Comparison of ENCODE assay signal across 18 cellular contexts in genomic region chr5:172266676-172267092, GRCh38. TPM values are rescaled to one million over a fixed set of nuclear protein-coding genes. Genes with fewer than 3 reads are reported as not detected.
DNase-seq lines count a peak whose midpoint lies in the region; ATAC-seq and TF ChIP-seq lines count a peak whose summit lies in the region.
"Had no signal": no experiment of that assay in that cellular context is flagged by ENCODE, and none has a peak within 500 bp of the region (broad histone marks: within the 10 kb centered on the region; RNA-seq: fewer than 3 reads in every experiment).

No MANE protein-coding gene starts in this region.

- H3K27ac Mint-ChIP-seq in CD4-positive, alpha-beta memory T cell: peak overlapping the region in 1 of 7 donors; percentile 72

- no peak overlapping the region for H4K8ac ChIP-seq in IMR-90 (ENCODE audit: low read depth in 2 of 2, low read length in 2 of 2)
- no peak overlapping the region for H4K8ac ChIP-seq in mesenchymal stem cell (ENCODE audit: low read length)

- TF ChIP-seq CTCF in IMR-90 (conservative IDR thresholded peaks at IDR 0.05; ENCODE audit: low read depth, low read length): no peak

- POLR2A ChIA-PET in IMR-90 (lab: Charles Lee; ENCODE audit: unreplicated experiment): interaction anchor here (0.7 kb wide), 1 partner anchor 23 kb away, joined by 22 read pairs; no protein-coding TSS in a partner anchor
- POLR2A ChIA-PET in CD4-positive, alpha-beta memory T cell (lab: Charles Lee; ENCODE audit: partially characterized antibody): interaction anchor here (0.6 kb wide), 1 partner anchor 16 kb away, joined by 3 read pairs; no protein-coding TSS in a partner anchor

- H3K27me3 Mint-ChIP-seq in CD4-positive, alpha-beta memory T cell: no peaks in the 10 kb centered on the region

- no peak overlapping the region for H2AFZ ChIP-seq in IMR-90 (replicated peaks; ENCODE audit: low read length, poor library complexity)
- no peak overlapping the region for H2AFZ ChIP-seq in mesenchymal stem cell (ENCODE audit: low read depth, low read length)

- H3K27ac ChIP-seq in IMR-90 (ENCODE audit: insufficient read depth, low read length): no peak overlapping the region
- peak overlapping the region; percentile 7 for H3K27ac ChIP-seq in mesenchymal stem cell (ENCODE audit: low read length, poor library complexity, severe bottlenecking)
- H3K27ac ChIP-seq in CD4-positive, alpha-beta memory T cell (ENCODE audit: low read depth, low read length): no peak overlapping the region
- H3K27ac ChIP-seq: KMS-11 had no signal

- no peak overlapping the region for H2BK5ac ChIP-seq in IMR-90 (ENCODE audit: low read depth, low read length, poor library complexity, severe bottlenecking)
- no peak overlapping the region for H2BK5ac ChIP-seq in mesenchymal stem cell (ENCODE audit: low read depth, low read length, poor library complexity, severe bottlenecking)

- WGBS in IMR-90 (ENCODE audit: extremely low coverage in 2 of 2, insufficient read length in 1 of 2), 2 experiments: 17% methylated on average over 1 of the region's 4 CpGs; no CpG with 5 or more reads in 1 of the 2 experiments
- WGBS in mesenchymal stem cell: 89% methylated on average over 3 of the region's 4 CpGs

- H3K9me3 ChIP-seq in IMR-90 (ENCODE audit: control insufficient read depth, insufficient read depth, low read length): no peaks in the 10 kb centered on the region
- no peaks in the 10 kb centered on the region for H3K9me3 ChIP-seq in mesenchymal stem cell (ENCODE audit: control insufficient read depth, low read length)
- no peaks in the 10 kb centered on the region for H3K9me3 ChIP-seq in CD4-positive, alpha-beta memory T cell (ENCODE audit: control insufficient read depth in 1 of 2, low read length in 2 of 2)

- no TSS peak for BruUV-seq in IMR-90 (replicated peaks; lab: Mats Ljungman, UMichigan)

- peaks cover 59% of the 10 kb centered on the region for H4K20me1 ChIP-seq in IMR-90 (ENCODE audit: insufficient read depth, low read length)

- no peak overlapping the region for H2BK15ac ChIP-seq in IMR-90 (ENCODE audit: low read depth, low read length)
- no peak overlapping the region for H2BK15ac ChIP-seq in mesenchymal stem cell (ENCODE audit: low read depth, poor library complexity, severe bottlenecking)

- no peaks in the 10 kb centered on the region for H3K9me3 Mint-ChIP-seq in CD4-positive, alpha-beta memory T cell

- H3K9me1 ChIP-seq in IMR-90 (ENCODE audit: insufficient read depth, low read length): peaks cover 2% of the 10 kb centered on the region; the same call in 1 of the 2 replicates

- no peak overlapping the region for H3K23ac ChIP-seq in IMR-90 (ENCODE audit: low read depth, low read length)
- H3K23ac ChIP-seq in mesenchymal stem cell (ENCODE audit: low read length in 2 of 2): no peak overlapping the region

- H3K4me1 ChIP-seq in IMR-90 (ENCODE audit: control insufficient read depth, insufficient read depth, low read length): peaks cover 7% of the 10 kb centered on the region
- peaks cover 5% of the 10 kb centered on the region for H3K4me1 ChIP-seq in mesenchymal stem cell (ENCODE audit: control insufficient read depth, insufficient read depth, low read depth, low read length)
- no peaks in the 10 kb centered on the region for H3K4me1 ChIP-seq in CD4-positive, alpha-beta memory T cell (ENCODE audit: insufficient read depth, low read length)

- peaks cover 2 to 8% of the 10 kb centered on the region in 2 donors for H3K36me3 Mint-ChIP-seq in CD4-positive, alpha-beta memory T cell

- no peak overlapping the region for H4K91ac ChIP-seq in IMR-90 (ENCODE audit: insufficient read depth, low read depth, low read length)
- no peak overlapping the region for H4K91ac ChIP-seq in mesenchymal stem cell (ENCODE audit: low read length)

- CTCF ChIA-PET in IMR-90 (lab: Yijun Ruan, JAX): interaction anchor here (1.2 to 1.7 kb wide), 2 partner anchors 16 to 27 kb away, joined by 3 read pairs; no protein-coding TSS in a partner anchor
- CTCF ChIA-PET in CD4-positive, alpha-beta memory T cell (lab: Charles Lee; ENCODE audit: partially characterized antibody): interaction anchor here (0.6 kb wide), 1 partner anchor 427 kb away, joined by 3 read pairs; no protein-coding TSS in a partner anchor

- peaks cover 24 to 54% of the 10 kb centered on the region in 2 experiments for H3K79me1 ChIP-seq in IMR-90 (ENCODE audit: low read depth in 1 of 2, low read length in 2 of 2)
- peaks cover 1% of the 10 kb centered on the region for H3K79me1 ChIP-seq in mesenchymal stem cell (replicated peaks; ENCODE audit: low read length, poor library complexity, severe bottlenecking)

- intact Hi-C loops in IMR-90 (cut with micrococcal nuclease) (no loop called here), left colon (cut with DNase I, micrococcal nuclease) (no loop called here)
- intact Hi-C loops in CD4-positive, alpha-beta memory T cell (cut with micrococcal nuclease): no loop called here

- dilution Hi-C loops in IMR-90 (cut with HindIII; ENCODE audit: low sequenced_read_pairs, unreplicated experiment): no loop called here

- H3K56ac ChIP-seq in IMR-90 (ENCODE audit: extremely low read depth, insufficient read depth, low read length): no peak overlapping the region

- H3K27me3 ChIP-seq in IMR-90 (ENCODE audit: control insufficient read depth, insufficient read depth, low read length) (no peaks in the 10 kb centered on the region), mesenchymal stem cell (ENCODE audit: control insufficient read depth in 1 of 2, insufficient read depth in 1 of 2, low read length in 2 of 2) (no peaks in the 10 kb centered on the region)
- no peaks in the 10 kb centered on the region for H3K27me3 ChIP-seq in CD4-positive, alpha-beta memory T cell (ENCODE audit: insufficient read depth, low read length)

- TF ChIP-seq POLR2A in IMR-90 (IDR thresholded peaks at IDR 0.05; ENCODE audit: low read depth, low read length): no peak

- H2BK120ac ChIP-seq in IMR-90 (ENCODE audit: low read depth, low read length) (no peak overlapping the region), mesenchymal stem cell (ENCODE audit: low read depth, low read length) (no peak overlapping the region)

- no peak overlapping the region for H4K5ac ChIP-seq in IMR-90 (ENCODE audit: low read depth, low read length)

- peaks cover 1% of the 10 kb centered on the region; the same call in 1 of the 2 replicates for H3K36me3 ChIP-seq in IMR-90 (ENCODE audit: control insufficient read depth, insufficient read depth, low read length)
- peaks cover 0 to 2% of the 10 kb centered on the region in 2 experiments for H3K36me3 ChIP-seq in mesenchymal stem cell (ENCODE audit: control insufficient read depth in 1 of 2, insufficient read depth in 2 of 2, low read depth in 1 of 2, low read length in 2 of 2)
- H3K36me3 ChIP-seq in CD4-positive, alpha-beta memory T cell (ENCODE audit: insufficient read depth, low read length): no peaks in the 10 kb centered on the region

- H2AK9ac ChIP-seq in IMR-90 (replicated peaks; ENCODE audit: low read depth, low read length, poor library complexity): no peak overlapping the region

- no peak for TF ChIP-seq RAD21 in IMR-90 (IDR thresholded peaks at IDR 0.05; ENCODE audit: low read length)

- no peak overlapping the region for H3K4ac ChIP-seq in IMR-90 (ENCODE audit: low read depth, low read length)
- no peak overlapping the region for H3K4ac ChIP-seq in mesenchymal stem cell (ENCODE audit: low read depth in 1 of 2, low read length in 2 of 2)

- H3K18ac ChIP-seq in IMR-90 (ENCODE audit: low read depth, low read length): no peak overlapping the region
- H3K18ac ChIP-seq in mesenchymal stem cell (ENCODE audit: low read depth in 1 of 2, low read length in 2 of 2): no peak overlapping the region

- DNase-seq in Caki2 (ENCODE audit: low read depth): peak; percentile 33
- DNase-seq in IMR-90: peak; percentile 36
- peak; percentile 7 for DNase-seq in fibroblast of gingiva (ENCODE audit: low read depth)
- no peak for DNase-seq in mesenchymal stem cell
- no peak for DNase-seq in CD4-positive, alpha-beta memory T cell
- DNase-seq in left colon: no peak
- DNase-seq: activated CD4-positive, alpha-beta T cell treated with anti-CD3 and anti-CD28 coated beads for 48 hours; activated effector memory CD4-positive, alpha-beta T cell treated with anti-CD3 and anti-CD28 coated beads, Interleukin-2, amount 50 U/mL, for 16 hours; anterior cingulate cortex; EL; kidney glomerular epithelial cell; NCI-H1048; NCI-H748 treated with DMSO at 0.1 percent for 48 hours; OCI-M1; stimulated activated CD4-positive, alpha-beta T cell treated with anti-CD3 and anti-CD28 coated beads, Interleukin-2, amount 100 ng/mL, for 48 hours had no signal

- peaks cover 4 to 15% (median 6%) of the 10 kb centered on the region in 4 donors for H3K4me1 Mint-ChIP-seq in CD4-positive, alpha-beta memory T cell

- H2AK5ac ChIP-seq in IMR-90 (ENCODE audit: low read depth, low read length): no peak overlapping the region
- no peak overlapping the region for H2AK5ac ChIP-seq in mesenchymal stem cell (ENCODE audit: low read length, severe bottlenecking)

- H3K4me3 ChIP-seq in IMR-90 (ENCODE audit: insufficient read depth, low read depth, low read length): no peak overlapping the region
- no peak overlapping the region for H3K4me3 ChIP-seq in mesenchymal stem cell (ENCODE audit: insufficient read depth in 1 of 2, low read depth in 1 of 2, low read length in 2 of 2)
- no peak overlapping the region for H3K4me3 ChIP-seq in CD4-positive, alpha-beta memory T cell (ENCODE audit: low read length in 2 of 2)

- in situ Hi-C loops in Caki2 (cut with HindIII; ENCODE audit: low pct_unique_long_range_greater_than_20kb, low sequenced_read_pairs) (no loop called here), IMR-90 (cut with MboI; ENCODE audit: low sequenced_read_pairs) (no loop called here)

- H2BK20ac ChIP-seq in IMR-90 (ENCODE audit: low read depth, low read length): no peak overlapping the region

- H3K9ac ChIP-seq in IMR-90 (ENCODE audit: low read depth, low read length) (no peak overlapping the region), mesenchymal stem cell (ENCODE audit: low read length) (no peak overlapping the region)
- H3K9ac ChIP-seq: KMS-11 had no signal

- H3K4me2 ChIP-seq in IMR-90 (ENCODE audit: low read depth, low read length): peak overlapping the region; percentile 12; the same call in 1 of the 2 replicates
- no peak overlapping the region for H3K4me2 ChIP-seq in mesenchymal stem cell (ENCODE audit: low read length, poor library complexity, severe bottlenecking)
- H3K4me2 ChIP-seq: KMS-11 had no signal

- ATAC-seq in IMR-90 (ENCODE audit: low read depth) (peak; percentile 55), left colon (no peak), HG03097 (IDR thresholded peaks at IDR 0.05; ENCODE audit: low FRiP score, unreplicated experiment) (no peak), GM18907 (IDR thresholded peaks at IDR 0.05; ENCODE audit: unreplicated experiment) (no peak)

- no peak overlapping the region for H3K14ac ChIP-seq in IMR-90 (replicated peaks; ENCODE audit: low read depth, low read length)
- no peak overlapping the region for H3K14ac ChIP-seq in mesenchymal stem cell (ENCODE audit: low read length in 2 of 2)

- no peak overlapping the region for H2BK12ac ChIP-seq in mesenchymal stem cell (ENCODE audit: low read length in 2 of 2)

- no peak overlapping the region for H3K4me3 Mint-ChIP-seq in CD4-positive, alpha-beta memory T cell

RNA-seq across cellular contexts. Expression of gene UBTD2, which starts 16.9 kb away (rescaled TPM):
- total RNA-seq in Caki2 (2014; rRNA removed; shearing (Covaris generic); ENCODE audit: low replicate concordance): 23.6 and 31.8 TPM in 2 replicates
- 20.6 and 25.6 TPM in 2 replicates for total RNA-seq in IMR-90 (2012; rRNA removed)
- 9.3 and 11.2 TPM in 2 replicates for polyA plus RNA-seq in IMR-90 (2012; rRNA removed)
- 3.7 and 4.8 TPM in 2 replicates for polyA plus RNA-seq in IMR-90 (2012; cell fraction: cytosol; rRNA removed)
- 1.3 and 8.1 TPM in 2 replicates for polyA plus RNA-seq in IMR-90 (2012; cell fraction: nucleus; rRNA removed; ENCODE audit: low replicate concordance)
- 18.3 TPM for polyA plus RNA-seq in mesenchymal stem cell (2013, experiment 1 of 2)
- 19.3 TPM for polyA plus RNA-seq in mesenchymal stem cell (2013, experiment 2 of 2)
- total RNA-seq in CD4-positive, alpha-beta memory T cell: 1 to 10 TPM; 6.3 TPM
- 1 to 10 TPM; 2.2 to 5.8 TPM for polyA plus RNA-seq in CD4-positive, alpha-beta memory T cell
- 10 to 100 TPM; 20.9 to 25.1 TPM for total RNA-seq in left colon

Comparison
In these comparisons a context has a peak if more than half of its experiments do, and no peak if none do; other contexts are left out.
1. DNase-seq: peak in Caki2 (single experiment), IMR-90 (single experiment) and fibroblast of gingiva (single experiment); none in mesenchymal stem cell (single experiment), CD4-positive, alpha-beta memory T cell (0 of 5) and left colon (0 of 2).